Comparison of ENCODE assay signal across 33 cellular contexts in the genomic region with DNA sequence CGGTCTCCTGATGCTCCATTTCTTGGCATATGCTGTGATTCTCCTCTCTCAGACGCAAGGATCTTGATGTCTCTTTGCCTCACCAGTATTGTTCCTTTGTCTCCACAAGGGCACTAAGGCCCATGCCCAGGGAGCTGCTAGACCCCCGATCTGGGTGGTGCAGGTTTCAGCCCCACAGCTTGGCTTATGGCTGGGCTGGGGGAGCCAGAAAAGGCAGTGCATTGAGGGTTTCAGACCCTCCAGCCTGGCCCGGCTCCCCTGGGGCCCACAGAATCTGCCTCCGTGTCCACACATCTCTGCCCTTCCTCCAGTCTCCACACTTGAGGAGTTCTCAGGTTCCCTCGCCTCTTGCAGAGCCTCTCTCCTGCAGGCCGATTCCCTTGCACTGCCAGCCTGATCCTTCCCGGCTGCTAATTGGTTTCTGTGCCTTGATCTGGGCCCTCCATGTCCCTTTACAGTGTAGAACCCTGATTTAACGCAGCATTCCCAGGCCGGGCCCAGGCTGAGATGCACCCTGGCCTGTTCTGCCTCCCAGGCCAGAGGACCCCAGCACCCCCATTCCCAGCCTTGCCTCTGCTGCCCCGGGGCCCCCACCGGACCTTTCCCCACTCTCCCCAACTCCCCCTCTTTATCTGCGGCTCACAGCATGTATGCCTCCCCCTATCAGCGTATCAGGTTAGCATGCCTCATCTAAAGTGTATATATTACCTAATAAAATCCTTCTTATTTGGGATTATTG.
"Had no signal": no experiment of that assay in that cellular context is flagged by ENCODE, and none has a peak within 500 bp of the region (broad histone marks: within the 10 kb centered on the region; RNA-seq: fewer than 3 reads in every experiment).

No MANE protein-coding gene starts in this region.

- H3K4me3 Mint-ChIP-seq: activated B cell treated with CpG ODN at 0.5 μM for 24 hours; activated CD4-positive, alpha-beta memory T cell treated with anti-CD3 and anti-CD28 coated beads for 36 hours; activated naive CD4-positive, alpha-beta T cell treated with anti-CD3 and anti-CD28 coated beads for 36 hours; activated T-cell treated with anti-CD3 and anti-CD28 coated beads, Interleukin-2, amount 50 U/mL, for 4 hours; activated T-helper 1 cell treated with anti-CD3 and anti-CD28 coated beads, Interleukin-12 subunit alpha, Interleukin-12 subunit beta, Interleukin-2, Interleukin-4 antibody, amounts not matched to agents 30 ng/mL and 10 ng/mL and 1 ng/mL, durations not matched to agents 14 hours and 24 hours and 36 hours; T-helper 1 cell treated with Interleukin-12 subunit alpha and Interleukin-12 subunit beta and Interleukin-4 antibody, amounts not matched to agents 30 μg/mL and 1 μg/mL, for 36 hours; T-helper 2 cell treated with Interferon-gamma antibody and Interleukin-4, amounts not matched to agents 5 μg/mL and 100 μg/mL, for 36 hours had no signal

- H3K4me1 Mint-ChIP-seq: activated B cell treated with CpG ODN at 0.5 μM for 24 hours had no signal

- H3K27me3 Mint-ChIP-seq: activated CD4-positive, alpha-beta memory T cell treated with anti-CD3 and anti-CD28 coated beads for 36 hours had no signal

- H3K9me3 Mint-ChIP-seq: activated B cell treated with CpG ODN at 0.5 μM for 24 hours; activated CD4-positive, alpha-beta memory T cell treated with anti-CD3 and anti-CD28 coated beads for 36 hours; activated naive CD4-positive, alpha-beta T cell treated with anti-CD3 and anti-CD28 coated beads for 36 hours; activated naive CD4-positive, alpha-beta T cell treated with anti-CD3 and anti-CD28 coated beads, Interleukin-2, amount 50 U/mL, for 72 hours; activated T-cell treated with anti-CD3 and anti-CD28 coated beads, Interleukin-2, amount 50 U/mL, for 4 hours; activated T-helper 1 cell treated with anti-CD3 and anti-CD28 coated beads, Interleukin-12 subunit alpha, Interleukin-12 subunit beta, Interleukin-2, Interleukin-4 antibody, amounts not matched to agents 30 ng/mL and 10 ng/mL and 1 ng/mL, durations not matched to agents 14 hours and 24 hours and 36 hours; T-helper 1 cell treated with Interleukin-12 subunit alpha and Interleukin-12 subunit beta and Interleukin-4 antibody, amounts not matched to agents 30 μg/mL and 1 μg/mL, for 36 hours; T-helper 2 cell treated with Interferon-gamma antibody and Interleukin-4, amounts not matched to agents 5 μg/mL and 100 μg/mL, for 36 hours had no signal

- H3K27me3 ChIP-seq: adrenal gland, body of pancreas, Peyer's patch, SJSA1 had no signal

- H3K4me1 ChIP-seq: adrenal gland, body of pancreas, Peyer's patch, SJSA1 had no signal

- H3K4me2 ChIP-seq: KMS-11, SK-N-SH had no signal

- H3K27ac ChIP-seq: adrenal gland, body of pancreas, KMS-11, Peyer's patch, SJSA1 had no signal

- DNase-seq: activated B cell treated with CpG ODN at 0.5 μM for 24 hours; activated CD4-positive, alpha-beta memory T cell treated with anti-CD3 and anti-CD28 coated beads for 36 hours; activated CD4-positive, alpha-beta T cell treated with anti-CD3 and anti-CD28 coated beads for 4 hours; activated CD4-positive, alpha-beta T cell treated with anti-CD3 and anti-CD28 coated beads, Interleukin-2, amount 50 U/mL, for 1 hour; activated CD4-positive, CD25-positive, alpha-beta regulatory T cell treated with anti-CD3 and anti-CD28 coated beads, Interleukin-2, amount 50 U/mL, for 72 hours; activated CD8-positive, alpha-beta memory T cell treated with anti-CD3 and anti-CD28 coated beads, Interleukin-2, amount 50 U/mL, for 4 hours; activated gamma-delta T cell treated with Interleukin-2 at 50 U/mL for 16 hours; activated naive CD4-positive, alpha-beta T cell treated with anti-CD3 and anti-CD28 coated beads for 36 hours; activated T-cell treated with anti-CD3 and anti-CD28 coated beads for 4 hours; activated T-cell treated with anti-CD3 and anti-CD28 coated beads, Interleukin-2, amount 50 U/mL, for 4 hours; adrenal gland; body of pancreas; central memory CD4-positive, alpha-beta T cell; MM.1S; NCI-H1092 treated with DMSO at 0.1 percent for 48 hours; NCI-H187; NCI-H2029 treated with DMSO at 0.1 percent for 48 hours; NCI-H2107; NCI-H226; NCI-H446 treated with DMSO at 0.1 percent for 48 hours; NK-92 treated with Interleukin-12 subunit alpha and Interleukin-12 subunit beta, amount 100 ng/mL, for 24 hours; PC-3; Peyer's patch; RPMI8226; SHP77 treated with DMSO at 0.1 percent for 48 hours; SK-N-SH had no signal

- H3K36me3 Mint-ChIP-seq: activated CD4-positive, alpha-beta memory T cell treated with anti-CD3 and anti-CD28 coated beads for 36 hours; activated naive CD4-positive, alpha-beta T cell treated with anti-CD3 and anti-CD28 coated beads, Interleukin-2, amount 50 U/mL, for 72 hours had no signal

- H3K9me2 ChIP-seq: SK-N-SH had no signal

- FAIRE-seq: astrocyte had no signal

- H3K36me3 ChIP-seq: adrenal gland, Peyer's patch, SJSA1 had no signal

- H3K27ac Mint-ChIP-seq: activated B cell treated with CpG ODN at 0.5 μM for 24 hours; activated CD4-positive, alpha-beta memory T cell treated with anti-CD3 and anti-CD28 coated beads for 36 hours; activated naive CD4-positive, alpha-beta T cell treated with anti-CD3 and anti-CD28 coated beads for 36 hours; activated naive CD4-positive, alpha-beta T cell treated with anti-CD3 and anti-CD28 coated beads, Interleukin-2, amount 50 U/mL, for 72 hours; activated T-helper 1 cell treated with anti-CD3 and anti-CD28 coated beads, Interleukin-12 subunit alpha, Interleukin-12 subunit beta, Interleukin-2, Interleukin-4 antibody, amounts not matched to agents 30 ng/mL and 10 ng/mL and 1 ng/mL, durations not matched to agents 14 hours and 24 hours and 36 hours; T-helper 1 cell treated with Interleukin-12 subunit alpha and Interleukin-12 subunit beta and Interleukin-4 antibody, amounts not matched to agents 30 μg/mL and 1 μg/mL, for 36 hours; T-helper 2 cell treated with Interferon-gamma antibody and Interleukin-4, amounts not matched to agents 5 μg/mL and 100 μg/mL, for 36 hours had no signal

- H3K9ac ChIP-seq: KMS-11, SK-N-SH had no signal

- H3K9me3 ChIP-seq: adrenal gland, body of pancreas, Peyer's patch, SJSA1, SK-N-SH had no signal

- ATAC-seq: activated naive CD4-positive, alpha-beta T cell treated with anti-CD3 and anti-CD28 coated beads, Interleukin-2, amount 50 U/mL, for 72 hours; activated T-cell treated with anti-CD3 and anti-CD28 coated beads, Interleukin-2, amount 50 U/mL, for 4 hours; body of pancreas; PC-3 had no signal

- H3K4me3 ChIP-seq: adrenal gland, body of pancreas, Peyer's patch, SJSA1 had no signal
